ENCODE assay signal across 17 cellular contexts in genomic region chr17:47701603-47702002, GRCh38. TPM values are rescaled to one million over a fixed set of nuclear protein-coding genes. Genes with fewer than 3 reads are reported as not detected.
DNase-seq lines count a peak whose midpoint lies in the region; ATAC-seq, FAIRE-seq and TF ChIP-seq lines count a peak whose summit lies in the region.
"Had no signal": no experiment of that assay in that cellular context is flagged by ENCODE, and none has a peak within 500 bp of the region (broad histone marks: within the 10 kb centered on the region; RNA-seq: fewer than 3 reads in every experiment).

No MANE protein-coding gene starts in this region.

- no peaks in the 10 kb centered on the region for H3K9me3 ChIP-seq in aorta (ENCODE audit: control insufficient read depth, low read length)
- H3K9me3 ChIP-seq: psoas muscle had no signal

- no peak for FAIRE-seq in RCC 7860 (lab: Jason Lieb, UNC)
- FAIRE-seq: endometrium, frontal cortex, keratinocyte had no signal

- peaks cover 67% of the 10 kb centered on the region for H3K4me1 Mint-ChIP-seq in activated B cell treated with CpG ODN at 0.5 μM for 24 hours

- no peaks in the 10 kb centered on the region for H3K36me3 Mint-ChIP-seq in activated B cell treated with CpG ODN at 0.5 μM for 24 hours (ENCODE audit: low read depth)

- DNase-seq in Right ventricle myocardium superior (peak; percentile 39), cardiac septum (ENCODE audit: low spot score) (no peak), activated B cell treated with CpG ODN at 0.5 μM for 24 hours (no peak), iPS-NIHi7 (ENCODE audit: extremely low spot score) (peak; percentile 46), aorta (peak; percentile 30 to 48), D341Med (ENCODE audit: low spot score) (no peak), RCC 7860 (ENCODE audit: low spot score) (no peak), NCI-H69 (lab: John Stamatoyannopoulos, UW) (no peak)
- DNase-seq: AML-193, DMS79 treated with DMSO at 0.1 percent for 48 hours, NCI-H187 treated with DMSO at 0.1 percent for 48 hours, psoas muscle, trophoblast cell had no signal

- no peaks in the 10 kb centered on the region for H3K27me3 ChIP-seq in aorta (ENCODE audit: control insufficient read depth in 1 of 2, insufficient read depth in 2 of 2, low read length in 1 of 2)

- H3K27me3 Mint-ChIP-seq in activated B cell treated with CpG ODN at 0.5 μM for 24 hours, result no peaks in the 10 kb centered on the region

- ATAC-seq in Right ventricle myocardium superior (ENCODE audit: poor library complexity) (no peak), activated B cell treated with CpG ODN at 0.5 μM for 24 hours (ENCODE audit: low read depth) (no peak), aorta (ENCODE audit: low FRiP score) (no peak)
- ATAC-seq: psoas muscle had no signal

- POLR2A ChIA-PET in activated B cell treated with CpG ODN at 0.5 μM for 24 hours (lab: Charles Lee), result interaction anchor here (1.4 kb wide), 1 partner anchor 20 kb away, joined by 3 read pairs; no protein-coding TSS in a partner anchor

- H3K4me3 ChIP-seq in aorta (ENCODE audit: low read length in 2 of 2), result no peak overlapping the region
- H3K4me3 ChIP-seq: psoas muscle had no signal

- CTCF ChIA-PET in activated B cell treated with CpG ODN at 0.5 μM for 24 hours (lab: Charles Lee), result interaction anchor here (0.8 to 5.2 kb wide), 6 partner anchors 13 to 101 kb away, joined by 3 to 64 read pairs (median 3); partner anchors contain the start of gene TBX21

- no peaks in the 10 kb centered on the region for H3K4me1 ChIP-seq in aorta (ENCODE audit: control insufficient read depth in 1 of 2, insufficient read depth in 2 of 2, low read length in 2 of 2)

- H3K36me3 ChIP-seq in aorta (ENCODE audit: control insufficient read depth in 1 of 2, insufficient read depth in 2 of 2, low read length in 1 of 2), result no peaks in the 10 kb centered on the region

- H3K27ac ChIP-seq in aorta (ENCODE audit: low read depth in 1 of 2, low read length in 2 of 2), result no peak overlapping the region
- H3K27ac ChIP-seq: psoas muscle had no signal

- H3K4me3 Mint-ChIP-seq in activated B cell treated with CpG ODN at 0.5 μM for 24 hours, result no peak overlapping the region

- intact Hi-C loops in Right ventricle myocardium superior (cut with DNase I), result no loop called here
- intact Hi-C loops in cardiac septum (cut with DNase I), result no loop called here
- intact Hi-C loops in activated B cell treated with CpG ODN at 0.5 μM for 24 hours (cut with micrococcal nuclease), result no loop called here
- intact Hi-C loops in aorta (cut with DNase I), result no loop called here

- 93 to 97% methylated on average over 4 of the region's 4 CpGs for WGBS in aorta, 2 donors

- no peak for TF ChIP-seq CTCF in activated B cell treated with CpG ODN at 0.5 μM for 24 hours (IDR thresholded peaks at IDR 0.05)

- peak overlapping the region; percentile 69 for H3K27ac Mint-ChIP-seq in activated B cell treated with CpG ODN at 0.5 μM for 24 hours

- no peaks in the 10 kb centered on the region for H3K9me3 Mint-ChIP-seq in activated B cell treated with CpG ODN at 0.5 μM for 24 hours

RNA-seq across cellular contexts. Expression of gene TBKBP1, which starts 7.6 kb away (rescaled TPM):
- 16.3 TPM for total RNA-seq in Right ventricle myocardium superior
- 11.2 TPM for total RNA-seq in cardiac septum
- 3.6 and 4.1 TPM in 2 replicates for total RNA-seq in activated B cell treated with CpG ODN at 0.5 μM for 24 hours
- 10 to 100 TPM; 13.2 to 20.2 TPM for total RNA-seq in aorta
- 10 to 100 TPM in 1 of 2 donors, 1 to 10 TPM in 1; 9.3 to 16.2 TPM for polyA plus RNA-seq in aorta

RNA-seq across cellular contexts. Expression of gene TBX21, which starts 31.4 kb away (rescaled TPM):
- total RNA-seq in Right ventricle myocardium superior (0.32 TPM), cardiac septum (0.30 TPM), activated B cell treated with CpG ODN at 0.5 μM for 24 hours (3.6 and 3.8 TPM in 2 replicates), aorta (under 1 TPM; 0.39 to 0.99 TPM)
- polyA plus RNA-seq in aorta, result not detected
- total RNA-seq: LHCN-M2 had no signal
- polyA plus RNA-seq: keratinocyte had no signal

RNA-seq across cellular contexts. Expression of gene KPNB1, which starts 51.9 kb away (rescaled TPM):
- total RNA-seq in Right ventricle myocardium superior (160 TPM), cardiac septum (185 TPM), activated B cell treated with CpG ODN at 0.5 μM for 24 hours (361 and 365 TPM in 2 replicates), aorta (100 to 1,000 TPM; 171 to 202 TPM)
- polyA plus RNA-seq in aorta, result 10 to 100 TPM; 39.4 to 58.9 TPM

Comparison
In these comparisons a context has a peak if more than half of its experiments do, and no peak if none do; other contexts are left out.
1. DNase-seq: peak in Right ventricle myocardium superior (single experiment), iPS-NIHi7 (single experiment) and aorta (2 of 2); none in cardiac septum (single experiment), activated B cell treated with CpG ODN at 0.5 μM for 24 hours (single experiment), D341Med (single experiment), RCC 7860 (single experiment) and NCI-H69 (single experiment).